In the genomic region with DNA sequence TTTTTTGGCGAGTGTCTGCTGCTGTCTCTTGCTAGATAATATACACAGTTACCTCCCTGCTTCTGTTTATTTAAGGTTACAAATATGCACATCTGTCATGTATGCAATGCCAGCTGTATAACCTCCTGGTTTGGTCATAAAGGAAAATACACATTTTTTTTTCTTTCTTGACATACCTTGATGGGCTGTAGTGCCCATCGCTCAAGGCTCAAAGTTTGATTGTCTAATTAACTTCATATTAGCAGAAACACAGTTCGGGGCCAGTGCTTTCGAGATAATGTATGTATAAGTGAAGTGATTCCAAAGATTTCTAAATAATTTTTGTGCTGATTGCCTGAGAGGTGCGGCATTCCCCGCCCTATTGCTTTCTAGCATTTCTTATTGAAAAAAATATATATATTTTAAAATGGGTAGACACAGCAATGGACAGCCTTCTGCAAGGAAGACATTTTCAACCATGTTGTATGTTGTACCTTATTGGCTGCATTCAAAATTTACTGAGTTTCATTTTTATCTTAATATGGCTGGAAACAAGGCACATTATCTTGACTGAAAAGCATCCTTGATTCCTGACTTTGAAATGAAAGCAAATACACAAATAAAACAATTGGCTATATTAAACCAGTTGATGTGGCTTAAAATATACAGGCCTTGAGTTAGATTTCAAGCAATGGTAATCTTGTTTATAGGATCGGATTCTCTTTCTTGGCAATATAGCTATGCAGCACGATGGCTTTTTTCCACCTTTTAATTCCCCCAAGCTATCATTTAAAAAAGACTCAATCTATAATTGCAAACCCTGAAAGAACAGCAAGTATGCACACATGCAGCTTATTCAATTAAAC, we compare ENCODE assay signal across 14 cellular contexts.
DNase-seq lines count a peak whose midpoint lies in the region; ATAC-seq and TF ChIP-seq lines count a peak whose summit lies in the region.
"Had no signal": no experiment of that assay in that cellular context is flagged by ENCODE, and none has a peak within 500 bp of the region (broad histone marks: within the 10 kb centered on the region; RNA-seq: fewer than 3 reads in every experiment).

No MANE protein-coding gene starts in this region.

- TSS peak; percentile 82 for BruUV-seq in Panc1 (replicated peaks; lab: Mats Ljungman, UMichigan)

- no peak overlapping the region for H3K4me3 Mint-ChIP-seq in activated CD8-positive, alpha-beta T cell treated with anti-CD3 and anti-CD28 coated beads, Interleukin-2, amount 10 ng/mL, durations not matched to agents 7 days and 5 days
- no peak overlapping the region for H3K4me3 Mint-ChIP-seq in activated CD8-positive, alpha-beta T cell treated with anti-CD3 and anti-CD28 coated beads for 36 hours
- peak overlapping the region; percentile 45 for H3K4me3 Mint-ChIP-seq in endothelial cell (ENCODE audit: unreplicated experiment)

- peaks cover 76% of the 10 kb centered on the region for H3K27me3 Mint-ChIP-seq in activated CD8-positive, alpha-beta T cell treated with anti-CD3 and anti-CD28 coated beads, Interleukin-2, amount 10 ng/mL, durations not matched to agents 7 days and 5 days (ENCODE audit: low read depth)
- H3K27me3 Mint-ChIP-seq in activated CD8-positive, alpha-beta T cell treated with anti-CD3 and anti-CD28 coated beads for 36 hours = peaks cover 75% of the 10 kb centered on the region
- peaks cover 37% of the 10 kb centered on the region for H3K27me3 Mint-ChIP-seq in endothelial cell (ENCODE audit: unreplicated experiment)

- H3K36me3 Mint-ChIP-seq in activated CD8-positive, alpha-beta T cell treated with anti-CD3 and anti-CD28 coated beads, Interleukin-2, amount 10 ng/mL, durations not matched to agents 7 days and 5 days (ENCODE audit: low read depth) = peaks cover 21% of the 10 kb centered on the region
- H3K36me3 Mint-ChIP-seq in activated CD8-positive, alpha-beta T cell treated with anti-CD3 and anti-CD28 coated beads for 36 hours (ENCODE audit: low read depth) = peaks cover 8% of the 10 kb centered on the region
- H3K36me3 Mint-ChIP-seq in endothelial cell (ENCODE audit: low read depth, unreplicated experiment) = no peaks in the 10 kb centered on the region

- H3K4me3 ChIP-seq in Panc1 (ENCODE audit: low read depth in 2 of 2, low read length in 2 of 2) = peak overlapping the region; percentile 67 to 80
- H3K4me3 ChIP-seq in gastrocnemius medialis = no peak overlapping the region

- DNase-seq in activated CD8-positive, alpha-beta T cell treated with anti-CD3 and anti-CD28 coated beads, Interleukin-2, amount 10 ng/mL, durations not matched to agents 7 days and 5 days = no peak
- DNase-seq in activated CD8-positive, alpha-beta T cell treated with anti-CD3 and anti-CD28 coated beads for 36 hours = no peak
- DNase-seq in Panc1 (ENCODE audit: low read depth, low spot score) (no peak), endothelial cell (ENCODE audit: low spot score) (no peak), substantia nigra (lab: John Stamatoyannopoulos, UW) (no peak), NCI-H345 (lab: John Stamatoyannopoulos, UW) (no peak), gastrocnemius medialis (no peak), NCI-H187 treated with DMSO at 0.1 percent for 48 hours (lab: John Stamatoyannopoulos, UW) (no peak)
- DNase-seq: occipital lobe; Peyer's patch; stimulated activated CD4-positive, alpha-beta T cell treated with anti-CD3 and anti-CD28 coated beads, Interleukin-4, amount 100 ng/mL, for 4 hours; thyroid gland had no signal

- in situ Hi-C loops in Panc1 (cut with HindIII; ENCODE audit: low pct_unique_long_range_greater_than_20kb, low sequenced_read_pairs) = loop anchor here (25.0 kb wide), 1 partner anchor 915 kb away; no protein-coding TSS in a partner anchor
- in situ Hi-C loops in gastrocnemius medialis (cut with MboI; ENCODE audit: low sequenced_read_pairs in 4 of 4) = loop anchor here in 3 of 4 donors (10.0 to 25.0 kb wide), 3 partner anchors 532 to 1265 kb away; partner anchors contain the start of gene CCNH (in 1 of the 3)

- POLR2A ChIA-PET in activated CD8-positive, alpha-beta T cell treated with anti-CD3 and anti-CD28 coated beads, Interleukin-2, amount 10 ng/mL, durations not matched to agents 7 days and 5 days (lab: Charles Lee) = interaction anchor here (0.6 kb wide), 1 partner anchor 9 kb away, joined by 3 read pairs; no protein-coding TSS in a partner anchor
- POLR2A ChIA-PET in activated CD8-positive, alpha-beta T cell treated with anti-CD3 and anti-CD28 coated beads for 36 hours (lab: Charles Lee) = no interaction called here
- POLR2A ChIA-PET in Panc1 (lab: Charles Lee) = interaction anchor here (0.9 to 1.3 kb wide), 2 partner anchors 16 to 251 kb away, joined by 6 to 13 read pairs; no protein-coding TSS in a partner anchor

- H3K27me3 ChIP-seq in Panc1 (ENCODE audit: control insufficient read depth, insufficient read depth, low read length) = no peaks in the 10 kb centered on the region
- peaks cover 97 to 99% (median 97%) of the 10 kb centered on the region in 3 donors for H3K27me3 ChIP-seq in gastrocnemius medialis

- no peak for TF ChIP-seq CTCF in activated CD8-positive, alpha-beta T cell treated with anti-CD3 and anti-CD28 coated beads for 36 hours (IDR thresholded peaks at IDR 0.05)
- no peak for TF ChIP-seq CTCF in Panc1 (IDR thresholded peaks at IDR 0.05)
- TF ChIP-seq CTCF in endothelial cell (IDR thresholded peaks at IDR 0.05; ENCODE audit: unreplicated experiment) = no peak
- TF ChIP-seq CTCF in gastrocnemius medialis (IDR thresholded peaks at IDR 0.05 in 4 of 5, conservative IDR thresholded peaks at IDR 0.05 in 1 of 5) = no peak

- peaks cover 35% of the 10 kb centered on the region for H3K4me1 Mint-ChIP-seq in activated CD8-positive, alpha-beta T cell treated with anti-CD3 and anti-CD28 coated beads, Interleukin-2, amount 10 ng/mL, durations not matched to agents 7 days and 5 days (ENCODE audit: low read depth)
- H3K4me1 Mint-ChIP-seq in activated CD8-positive, alpha-beta T cell treated with anti-CD3 and anti-CD28 coated beads for 36 hours (ENCODE audit: low read depth) = peaks cover 19% of the 10 kb centered on the region
- H3K4me1 Mint-ChIP-seq in endothelial cell (ENCODE audit: unreplicated experiment) = peaks cover 35% of the 10 kb centered on the region

- H3K9me3 ChIP-seq in Panc1 (ENCODE audit: control insufficient read depth, insufficient read depth, low read depth, low read length) (no peaks in the 10 kb centered on the region), gastrocnemius medialis (no peaks in the 10 kb centered on the region)
- H3K9me3 ChIP-seq: Peyer's patch, thyroid gland had no signal

- peak overlapping the region; percentile 20 for H3K27ac Mint-ChIP-seq in activated CD8-positive, alpha-beta T cell treated with anti-CD3 and anti-CD28 coated beads, Interleukin-2, amount 10 ng/mL, durations not matched to agents 7 days and 5 days
- no peak overlapping the region for H3K27ac Mint-ChIP-seq in activated CD8-positive, alpha-beta T cell treated with anti-CD3 and anti-CD28 coated beads for 36 hours
- no peak overlapping the region for H3K27ac Mint-ChIP-seq in endothelial cell (ENCODE audit: unreplicated experiment)

- TF ChIP-seq POLR2A in gastrocnemius medialis (IDR thresholded peaks at IDR 0.05) = no peak

- H3K4me1 ChIP-seq in Panc1 (ENCODE audit: control insufficient read depth, insufficient read depth, low read length) = peaks cover 19% of the 10 kb centered on the region
- peaks cover 18 to 19% of the 10 kb centered on the region in 2 donors for H3K4me1 ChIP-seq in gastrocnemius medialis

- H3K27ac ChIP-seq in Panc1 (ENCODE audit: low read length) = peak overlapping the region; percentile 92
- H3K27ac ChIP-seq in substantia nigra (ENCODE audit: low read depth, low read length, poor library complexity, severe bottlenecking) = peak overlapping the region; percentile 74
- no peak overlapping the region for H3K27ac ChIP-seq in gastrocnemius medialis
- H3K27ac ChIP-seq: epithelial cell of prostate, Peyer's patch, thyroid gland, VCaP had no signal

- H3K36me3 ChIP-seq in Panc1 (ENCODE audit: control insufficient read depth, insufficient read depth, low read length) = no peaks in the 10 kb centered on the region
- H3K36me3 ChIP-seq in gastrocnemius medialis = no peaks in the 10 kb centered on the region
- H3K36me3 ChIP-seq: Peyer's patch, thyroid gland had no signal

- intact Hi-C loops in activated CD8-positive, alpha-beta T cell treated with anti-CD3 and anti-CD28 coated beads for 36 hours (cut with micrococcal nuclease) = loop anchor here (10.0 kb wide), 1 partner anchor 412 kb away; the partner anchor contains the start of gene TMEM161B
- intact Hi-C loops in Panc1 (cut with micrococcal nuclease; ENCODE audit: unreplicated experiment) = no loop called here
- intact Hi-C loops in gastrocnemius medialis (cut with DNase I; ENCODE audit: low total_unique reads) = no loop called here

- CTCF ChIA-PET in activated CD8-positive, alpha-beta T cell treated with anti-CD3 and anti-CD28 coated beads, Interleukin-2, amount 10 ng/mL, durations not matched to agents 7 days and 5 days (lab: Charles Lee) = interaction anchor here (0.6 to 1.7 kb wide), 2 partner anchors 13 to 14 kb away, joined by 3 to 16 read pairs; no protein-coding TSS in a partner anchor
- CTCF ChIA-PET in activated CD8-positive, alpha-beta T cell treated with anti-CD3 and anti-CD28 coated beads for 36 hours (lab: Charles Lee) = interaction anchor here (0.6 to 1.5 kb wide), 3 partner anchors 10 to 14 kb away, joined by 3 to 9 read pairs (median 6); no protein-coding TSS in a partner anchor
- CTCF ChIA-PET in Panc1 (lab: Charles Lee) = interaction anchor here (1.4 kb wide), 1 partner anchor 14 kb away, joined by 12 read pairs; no protein-coding TSS in a partner anchor

- no peaks in the 10 kb centered on the region for H3K9me3 Mint-ChIP-seq in activated CD8-positive, alpha-beta T cell treated with anti-CD3 and anti-CD28 coated beads, Interleukin-2, amount 10 ng/mL, durations not matched to agents 7 days and 5 days (ENCODE audit: insufficient read depth)
- no peaks in the 10 kb centered on the region for H3K9me3 Mint-ChIP-seq in activated CD8-positive, alpha-beta T cell treated with anti-CD3 and anti-CD28 coated beads for 36 hours
- no peaks in the 10 kb centered on the region for H3K9me3 Mint-ChIP-seq in endothelial cell (ENCODE audit: unreplicated experiment)

- no peak for ATAC-seq in activated CD8-positive, alpha-beta T cell treated with anti-CD3 and anti-CD28 coated beads, Interleukin-2, amount 10 ng/mL, durations not matched to agents 7 days and 5 days
- no peak for ATAC-seq in activated CD8-positive, alpha-beta T cell treated with anti-CD3 and anti-CD28 coated beads for 36 hours
- ATAC-seq in Panc1 (no peak), gastrocnemius medialis (no peak)

Comparison
In these comparisons a context has a peak if more than half of its experiments do, and no peak if none do; other contexts are left out.
1. H3K27ac ChIP-seq: peak in Panc1 (single experiment) and substantia nigra (single experiment); none in gastrocnemius medialis (0 of 4).
2. H3K4me3 ChIP-seq: peak in Panc1 (2 of 2); none in gastrocnemius medialis (0 of 4).